In genomic region chr14:68598621-68599447, GRCh38 we compare ENCODE assay signal across 8 cellular contexts.
DNase-seq lines count a peak whose midpoint lies in the region; ATAC-seq and TF ChIP-seq lines count a peak whose summit lies in the region.

No MANE protein-coding gene starts in this region.

- TF ChIP-seq CTCF in left lung (IDR thresholded peaks at IDR 0.05) (no peak), suprapubic skin (IDR thresholded peaks at IDR 0.05) (no peak)

- peak; percentile 75 for ATAC-seq in left lung

- DNase-seq in LoVo (ENCODE audit: low spot score) (peak; percentile 93), caudate nucleus (lab: John Stamatoyannopoulos, UW) (peak in 20 of 61 donors; percentile 7 to 75 (median 28)), left lung (peak; percentile 86 to 88), suprapubic skin (ENCODE audit: low spot score in 2 of 2) (peak; percentile 77 to 81), RKO (ENCODE audit: low spot score) (no peak), NCI-H446 (lab: John Stamatoyannopoulos, UW) (no peak), NCI-H69 (lab: John Stamatoyannopoulos, UW) (no peak), superior temporal gyrus (ENCODE audit: extremely low spot score) (no peak)

- H3K4me3 ChIP-seq in left lung (no peak overlapping the region), suprapubic skin (peak overlapping the region; percentile 19)

- 67% methylated on average over 22 of the region's 22 CpGs for WGBS in suprapubic skin

- TF ChIP-seq EP300 in suprapubic skin (IDR thresholded peaks at IDR 0.05): no peak

- no peaks in the 10 kb centered on the region for H3K9me3 ChIP-seq in left lung
- no peaks in the 10 kb centered on the region for H3K9me3 ChIP-seq in suprapubic skin

- H3K27ac ChIP-seq in caudate nucleus (ENCODE audit: low read depth, low read length) (peak overlapping the region; percentile 97), left lung (peak overlapping the region; percentile 92 to 98), suprapubic skin (peak overlapping the region; percentile 87)

- TF ChIP-seq POLR2A in suprapubic skin (IDR thresholded peaks at IDR 0.05): no peak

- intact Hi-C loops in left lung (cut with DNase I): no loop called here

- H3K27me3 ChIP-seq in left lung (no peaks in the 10 kb centered on the region), suprapubic skin (no peaks in the 10 kb centered on the region)

- H3K36me3 ChIP-seq in left lung: no peaks in the 10 kb centered on the region
- H3K36me3 ChIP-seq in suprapubic skin: no peaks in the 10 kb centered on the region

- H3K4me1 ChIP-seq in left lung (peaks cover 12 to 59% of the 10 kb centered on the region in 2 donors), suprapubic skin (peaks cover 24% of the 10 kb centered on the region)

Comparison
In these comparisons a context has a peak if more than half of its experiments do, and no peak if none do; other contexts are left out.
1. DNase-seq: peak in LoVo (single experiment), left lung (2 of 2) and suprapubic skin (2 of 2); none in RKO (single experiment), NCI-H446 (0 of 2), NCI-H69 (single experiment) and superior temporal gyrus (single experiment).
2. Peak in every context shown above with its lines, with median percentiles within 50 percentile points of each other: H3K27ac ChIP-seq.